9 cellular contexts compared by ENCODE assay signal in genomic region chr11:117807482-117808272, GRCh38. TPM values are rescaled to one million over a fixed set of nuclear protein-coding genes. Genes with fewer than 3 reads are reported as not detected.
DNase-seq lines count a peak whose midpoint lies in the region; ATAC-seq and TF ChIP-seq lines count a peak whose summit lies in the region.
"Had no signal": no experiment of that assay in that cellular context is flagged by ENCODE, and none has a peak within 500 bp of the region (broad histone marks: within the 10 kb centered on the region; RNA-seq: fewer than 3 reads in every experiment).

No MANE protein-coding gene starts in this region.

- DNase-seq in DMS79 treated with DMSO at 0.1 percent for 48 hours (lab: John Stamatoyannopoulos, UW) (peak; percentile 88), KBM-7 (peak; percentile 71), SKM-1 (lab: John Stamatoyannopoulos, UW; ENCODE audit: unreplicated experiment) (peak; percentile 31), glutamatergic neuron (peak; percentile 85), posterior cingulate gyrus (peak; percentile 63 to 96 (median 86))
- DNase-seq in activated naive CD4-positive, alpha-beta T cell treated with anti-CD3 and anti-CD28 coated beads, Interleukin-2, amount 50 U/mL, for 72 hours (ENCODE audit: low spot score in 2 of 2) = peak in 1 of 2 donors; percentile 61

- H3K36me3 Mint-ChIP-seq in activated naive CD4-positive, alpha-beta T cell treated with anti-CD3 and anti-CD28 coated beads, Interleukin-2, amount 50 U/mL, for 72 hours = no peaks in the 10 kb centered on the region
- H3K36me3 Mint-ChIP-seq in glutamatergic neuron (ENCODE audit: unreplicated experiment) = no peaks in the 10 kb centered on the region

- intact Hi-C loops in posterior cingulate gyrus (cut with DNase I) = loop anchor here (1.0 to 5.0 kb wide), 3 partner anchors 246 to 381 kb away; no protein-coding TSS in a partner anchor

- peaks cover 3% of the 10 kb centered on the region for H3K4me1 Mint-ChIP-seq in glutamatergic neuron (ENCODE audit: low read depth, unreplicated experiment)

- H3K27me3 Mint-ChIP-seq in glutamatergic neuron (ENCODE audit: unreplicated experiment) = peaks cover 3% of the 10 kb centered on the region

- TF ChIP-seq CTCF in glutamatergic neuron (IDR thresholded peaks at IDR 0.05; ENCODE audit: partially characterized antibody, unreplicated experiment) = peak; percentile 94

- in situ Hi-C loops in KBM-7 (cut with MboI; ENCODE audit: low pct_unique_long_range_greater_than_20kb, low sequenced_read_pairs) = no loop called here

- peak overlapping the region in 1 of 2 donors; percentile 16 for H3K27ac Mint-ChIP-seq in activated naive CD4-positive, alpha-beta T cell treated with anti-CD3 and anti-CD28 coated beads, Interleukin-2, amount 50 U/mL, for 72 hours
- H3K27ac Mint-ChIP-seq in glutamatergic neuron (ENCODE audit: unreplicated experiment) = no peak overlapping the region

- peak; percentile 34 to 51 for ATAC-seq in activated naive CD4-positive, alpha-beta T cell treated with anti-CD3 and anti-CD28 coated beads, Interleukin-2, amount 50 U/mL, for 72 hours
- ATAC-seq in HG03457 (IDR thresholded peaks at IDR 0.05; ENCODE audit: unreplicated experiment) = no peak
- no peak for ATAC-seq in HG03342 (IDR thresholded peaks at IDR 0.05; ENCODE audit: unreplicated experiment)

- H3K9me3 Mint-ChIP-seq in activated naive CD4-positive, alpha-beta T cell treated with anti-CD3 and anti-CD28 coated beads, Interleukin-2, amount 50 U/mL, for 72 hours = no peaks in the 10 kb centered on the region
- no peaks in the 10 kb centered on the region for H3K9me3 Mint-ChIP-seq in glutamatergic neuron (ENCODE audit: unreplicated experiment)

- H3K4me3 Mint-ChIP-seq in glutamatergic neuron (ENCODE audit: unreplicated experiment) = no peak overlapping the region

RNA-seq across cellular contexts. Expression of gene DSCAML1, which starts 10.7 kb away (rescaled TPM):
- total RNA-seq in activated naive CD4-positive, alpha-beta T cell treated with anti-CD3 and anti-CD28 coated beads, Interleukin-2, amount 50 U/mL, for 72 hours = 1 to 10 TPM; 2.5 to 5.0 TPM
- total RNA-seq in glutamatergic neuron (ENCODE audit: unreplicated experiment) = 0.07 TPM

RNA-seq across cellular contexts. Expression of gene FXYD2, which starts 16.9 kb away (rescaled TPM):
- total RNA-seq in activated naive CD4-positive, alpha-beta T cell treated with anti-CD3 and anti-CD28 coated beads, Interleukin-2, amount 50 U/mL, for 72 hours = 1 to 10 TPM; 1.6 to 4.8 TPM
- total RNA-seq in glutamatergic neuron (ENCODE audit: unreplicated experiment) = 0.44 TPM
- total RNA-seq: SJSA1 had no signal

Comparison
In these comparisons a context has a peak if more than half of its experiments do, and no peak if none do; other contexts are left out.
1. ATAC-seq: peak in activated naive CD4-positive, alpha-beta T cell treated with anti-CD3 and anti-CD28 coated beads, Interleukin-2, amount 50 U/mL, for 72 hours (2 of 2); none in HG03457 (single experiment) and HG03342 (single experiment).